9 cellular contexts compared by ENCODE assay signal in genomic region chr16:13885700-13886099, GRCh38.
"Had no signal": no experiment of that assay in that cellular context is flagged by ENCODE, and none has a peak within 500 bp of the region (broad histone marks: within the 10 kb centered on the region; RNA-seq: fewer than 3 reads in every experiment).

No MANE protein-coding gene starts in this region.

- H3K9ac ChIP-seq: GM23248 had no signal

- ATAC-seq: K562 had no signal

- DNase-seq: GM23248, GOT3, H9, HCEC 1CT, IMR-90, KG1 had no signal

- H3K27ac ChIP-seq: GM23248, HL-60 had no signal

- FAIRE-seq: H54, K562 had no signal

- H2AFZ ChIP-seq: GM23248 had no signal

- H3K4me3 ChIP-seq: GM23248, K562 had no signal
